Comparison of ENCODE assay signal across 10 cellular contexts in genomic region chr7:3194501-3195141, GRCh38.
A peak's percentile ranks its signal among the peaks of the same experiment; 100 is the strongest.
DNase-seq lines count a peak whose midpoint lies in the region; ATAC-seq and TF ChIP-seq lines count a peak whose summit lies in the region.
"Had no signal": no experiment of that assay in that cellular context is flagged by ENCODE, and none has a peak within 500 bp of the region (broad histone marks: within the 10 kb centered on the region; RNA-seq: fewer than 3 reads in every experiment).

No MANE protein-coding gene starts in this region.

- intact Hi-C loops in Calu3 (cut with micrococcal nuclease; ENCODE audit: unreplicated experiment) = loop anchor here (2.0 to 5.0 kb wide), 2 partner anchors 37 to 100 kb away; no protein-coding TSS in a partner anchor

- H3K27me3 Mint-ChIP-seq in Calu3 (ENCODE audit: unreplicated experiment) = no peaks in the 10 kb centered on the region

- peaks cover 2% of the 10 kb centered on the region for H3K9me3 Mint-ChIP-seq in Calu3 (ENCODE audit: low read depth, unreplicated experiment)

- peak; percentile 87 for TF ChIP-seq CTCF in Calu3 (IDR thresholded peaks at IDR 0.05; ENCODE audit: unreplicated experiment)
- TF ChIP-seq CTCF in epithelial cell of esophagus (IDR thresholded peaks at IDR 0.05; ENCODE audit: insufficient read depth, low read depth, low read length, missing control alignments) = no peak

- H3K4me1 Mint-ChIP-seq in Calu3 (ENCODE audit: low read depth, unreplicated experiment) = peaks cover 69% of the 10 kb centered on the region

- H3K27ac Mint-ChIP-seq in Calu3 (ENCODE audit: unreplicated experiment) = peak overlapping the region; percentile 83

- ATAC-seq in GM21528 (IDR thresholded peaks at IDR 0.05; ENCODE audit: low FRiP score, unreplicated experiment) = no peak

- BruUV-seq in Calu3 (replicated peaks; lab: Mats Ljungman, UMichigan) = no TSS peak

- H3K36me3 Mint-ChIP-seq in Calu3 (ENCODE audit: insufficient read depth, unreplicated experiment) = peaks cover 11% of the 10 kb centered on the region

- peak overlapping the region; percentile 35 for H3K4me3 Mint-ChIP-seq in Calu3 (ENCODE audit: low read depth, unreplicated experiment)

- no peak overlapping the region for H3K4me3 ChIP-seq in epithelial cell of esophagus (ENCODE audit: low read length)

- CTCF ChIA-PET in Calu3 (lab: Charles Lee) = no interaction called here

- peak; percentile 95 for DNase-seq in Calu3
- peak; percentile 25 for DNase-seq in NAMALWA (ENCODE audit: low spot score)
- DNase-seq in epithelial cell of esophagus (ENCODE audit: low read depth) = peak; percentile 2
- DNase-seq in myocyte (ENCODE audit: low read depth) = peak; percentile 85
- no peak for DNase-seq in occipital lobe (lab: John Stamatoyannopoulos, UW)
- no peak for DNase-seq in SHP77 treated with DMSO at 0.1 percent for 48 hours (lab: John Stamatoyannopoulos, UW)
- no peak for DNase-seq in NCI-H1105 (lab: John Stamatoyannopoulos, UW)
- DNase-seq: activated CD4-positive, alpha-beta T cell treated with anti-CD3 and anti-CD28 coated beads for 4 hours; COR-L47 had no signal

Comparison
In these comparisons a context has a peak if more than half of its experiments do, and no peak if none do; other contexts are left out.
1. DNase-seq: peak in Calu3 (single experiment), NAMALWA (single experiment), epithelial cell of esophagus (single experiment) and myocyte (single experiment); none in occipital lobe (single experiment), SHP77 treated with DMSO at 0.1 percent for 48 hours (single experiment) and NCI-H1105 (single experiment).